Comparison of ENCODE assay signal across 26 cellular contexts in the genomic region with DNA sequence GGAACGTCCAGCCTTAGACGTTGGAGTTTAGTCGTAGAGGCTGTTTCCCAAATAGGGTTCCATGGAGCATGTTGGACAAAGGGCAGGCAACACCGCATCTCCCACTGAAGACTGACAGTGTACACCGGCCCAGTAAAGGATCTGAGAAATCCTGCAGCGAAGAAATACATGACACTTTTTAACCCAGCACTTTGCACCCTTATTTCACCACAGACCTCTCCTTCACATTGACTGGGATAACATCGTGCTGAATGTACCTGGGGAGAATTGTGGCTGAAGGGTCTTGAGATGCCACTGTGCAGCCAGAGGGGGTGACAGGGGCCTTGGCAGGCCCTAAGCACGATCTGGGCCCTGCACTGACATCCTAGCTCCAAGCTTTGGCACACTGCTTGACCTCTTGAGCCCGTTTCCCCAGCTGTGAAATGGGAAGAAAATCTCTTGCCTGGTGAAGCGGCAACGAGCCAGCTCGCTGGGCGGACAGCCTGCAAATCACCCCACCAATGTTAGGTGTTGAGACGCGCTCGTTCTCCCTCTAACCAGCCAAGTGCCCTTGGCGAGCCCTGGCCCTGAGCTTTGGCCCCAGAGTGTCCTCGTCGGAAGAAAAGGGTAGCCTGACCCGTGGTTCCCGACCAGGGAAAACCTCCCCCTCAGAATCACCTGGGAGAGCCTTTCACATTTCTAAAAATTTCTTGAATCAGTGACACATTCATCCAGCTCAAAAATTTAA. TPM values are rescaled to one million over a fixed set of nuclear protein-coding genes. Genes with fewer than 3 reads are reported as not detected.
DNase-seq lines count a peak whose midpoint lies in the region; ATAC-seq and TF ChIP-seq lines count a peak whose summit lies in the region.
"Had no signal": no experiment of that assay in that cellular context is flagged by ENCODE, and none has a peak within 500 bp of the region (broad histone marks: within the 10 kb centered on the region; RNA-seq: fewer than 3 reads in every experiment).

No MANE protein-coding gene starts in this region.

- H3K4me3 ChIP-seq in CD8-positive, alpha-beta T cell (ENCODE audit: low read depth, low read length), result no peak overlapping the region
- no peak overlapping the region for H3K4me3 ChIP-seq in BE2C (ENCODE audit: low read depth, low read length)
- H3K4me3 ChIP-seq: breast epithelium, colonic mucosa, esophagus muscularis mucosa, Peyer's patch, SJCRH30, smooth muscle cell, testis had no signal

- peaks cover 75% of the 10 kb centered on the region for H3K4me1 ChIP-seq in CD8-positive, alpha-beta T cell (ENCODE audit: insufficient read depth, low read length)
- H3K4me1 ChIP-seq in BE2C, result peaks cover 4% of the 10 kb centered on the region; the same call in 1 of the 2 replicates
- H3K4me1 ChIP-seq: breast epithelium, colonic mucosa had no signal

- no peaks in the 10 kb centered on the region for H3K9me3 ChIP-seq in CD8-positive, alpha-beta T cell (ENCODE audit: low read length)
- H3K9me3 ChIP-seq in BE2C, result no peaks in the 10 kb centered on the region
- H3K9me3 ChIP-seq: breast epithelium, colonic mucosa, esophagus muscularis mucosa, Peyer's patch, SJCRH30, testis had no signal

- no peaks in the 10 kb centered on the region for H3K9me3 Mint-ChIP-seq in activated CD4-positive, alpha-beta T cell treated with anti-CD3 and anti-CD28 coated beads, Interleukin-2, amount 10 ng/mL, durations not matched to agents 7 days and 5 days
- no peaks in the 10 kb centered on the region for H3K9me3 Mint-ChIP-seq in CD8-positive, alpha-beta T cell
- peaks cover 6% of the 10 kb centered on the region for H3K9me3 Mint-ChIP-seq in activated T-helper 1 cell treated with anti-CD3 and anti-CD28 coated beads, Interleukin-12 subunit alpha, Interleukin-12 subunit beta, Interleukin-2, Interleukin-4 antibody, amounts not matched to agents 30 ng/mL and 10 ng/mL and 1 ng/mL, durations not matched to agents 14 hours and 24 hours and 36 hours
- no peaks in the 10 kb centered on the region for H3K9me3 Mint-ChIP-seq in nephron progenitor cell
- H3K9me3 Mint-ChIP-seq: endodermal cell, immature natural killer cell, memory B cell had no signal

- H3K36me3 ChIP-seq in CD8-positive, alpha-beta T cell (ENCODE audit: insufficient read depth, low read length), result peaks cover 39% of the 10 kb centered on the region
- no peaks in the 10 kb centered on the region for H3K36me3 ChIP-seq in BE2C
- H3K36me3 ChIP-seq: breast epithelium, colonic mucosa, esophagus muscularis mucosa, Peyer's patch, SJCRH30 had no signal

- intact Hi-C loops in CD8-positive, alpha-beta T cell (cut with DNase I, micrococcal nuclease), result loop anchor here in 1 of 2 experiments (5.0 kb wide), 1 partner anchor 33 kb away; no protein-coding TSS in a partner anchor
- intact Hi-C loops in activated T-helper 1 cell treated with anti-CD3 and anti-CD28 coated beads, Interleukin-12 subunit alpha, Interleukin-12 subunit beta, Interleukin-2, Interleukin-4 antibody, amounts not matched to agents 30 ng/mL and 10 ng/mL and 1 ng/mL, durations not matched to agents 14 hours and 24 hours and 36 hours (cut with micrococcal nuclease), result loop anchor here (5.0 kb wide), 1 partner anchor 203 kb away; a partner anchor contains a TSS

- H3K27me3 Mint-ChIP-seq in activated CD4-positive, alpha-beta T cell treated with anti-CD3 and anti-CD28 coated beads, Interleukin-2, amount 10 ng/mL, durations not matched to agents 7 days and 5 days, result no peaks in the 10 kb centered on the region
- no peaks in the 10 kb centered on the region for H3K27me3 Mint-ChIP-seq in CD8-positive, alpha-beta T cell (ENCODE audit: low read depth)
- H3K27me3 Mint-ChIP-seq in activated T-helper 1 cell treated with anti-CD3 and anti-CD28 coated beads, Interleukin-12 subunit alpha, Interleukin-12 subunit beta, Interleukin-2, Interleukin-4 antibody, amounts not matched to agents 30 ng/mL and 10 ng/mL and 1 ng/mL, durations not matched to agents 14 hours and 24 hours and 36 hours (ENCODE audit: insufficient read depth), result no peaks in the 10 kb centered on the region
- peaks cover 4% of the 10 kb centered on the region for H3K27me3 Mint-ChIP-seq in nephron progenitor cell (ENCODE audit: low read depth, poor library complexity)

- peaks cover 88% of the 10 kb centered on the region for H3K36me3 Mint-ChIP-seq in activated CD4-positive, alpha-beta T cell treated with anti-CD3 and anti-CD28 coated beads, Interleukin-2, amount 10 ng/mL, durations not matched to agents 7 days and 5 days (ENCODE audit: low read depth)
- H3K36me3 Mint-ChIP-seq in CD8-positive, alpha-beta T cell, result peaks cover 73% of the 10 kb centered on the region
- peaks cover 73% of the 10 kb centered on the region for H3K36me3 Mint-ChIP-seq in activated T-helper 1 cell treated with anti-CD3 and anti-CD28 coated beads, Interleukin-12 subunit alpha, Interleukin-12 subunit beta, Interleukin-2, Interleukin-4 antibody, amounts not matched to agents 30 ng/mL and 10 ng/mL and 1 ng/mL, durations not matched to agents 14 hours and 24 hours and 36 hours (ENCODE audit: low read depth)
- no peaks in the 10 kb centered on the region for H3K36me3 Mint-ChIP-seq in nephron progenitor cell (ENCODE audit: low read depth)
- H3K36me3 Mint-ChIP-seq: immature natural killer cell had no signal

- TF ChIP-seq CTCF in CD8-positive, alpha-beta T cell (IDR thresholded peaks at IDR 0.05), result no peak
- TF ChIP-seq CTCF in nephron progenitor cell (IDR thresholded peaks at IDR 0.05) (no peak), BE2C (IDR thresholded peaks at IDR 0.05; ENCODE audit: low read depth, low read length) (no peak)

- CTCF ChIA-PET in activated CD4-positive, alpha-beta T cell treated with anti-CD3 and anti-CD28 coated beads, Interleukin-2, amount 10 ng/mL, durations not matched to agents 7 days and 5 days (lab: Charles Lee), result interaction anchor here (0.9 to 6.4 kb wide), 6 partner anchors 9 to 146 kb away, joined by 3 to 25 read pairs (median 4); no protein-coding TSS in a partner anchor
- CTCF ChIA-PET in CD8-positive, alpha-beta T cell (lab: Charles Lee), result interaction anchor here (0.6 to 0.9 kb wide), 2 partner anchors 14 to 39 kb away, joined by 3 to 4 read pairs; no protein-coding TSS in a partner anchor

- in situ Hi-C loops in G401 (cut with HindIII; ENCODE audit: low sequenced_read_pairs), result no loop called here

- POLR2A ChIA-PET in activated CD4-positive, alpha-beta T cell treated with anti-CD3 and anti-CD28 coated beads, Interleukin-2, amount 10 ng/mL, durations not matched to agents 7 days and 5 days (lab: Charles Lee), result no interaction called here
- POLR2A ChIA-PET in CD8-positive, alpha-beta T cell (lab: Charles Lee), result interaction anchor here (1.1 to 1.9 kb wide), 2 partner anchors 73 to 132 kb away, joined by 3 to 5 read pairs; no protein-coding TSS in a partner anchor

- H3K27ac ChIP-seq in CD8-positive, alpha-beta T cell (ENCODE audit: low read depth, low read length), result no peak overlapping the region
- H3K27ac ChIP-seq: breast epithelium, colonic mucosa, esophagus muscularis mucosa, KMS-11, Peyer's patch, SJCRH30, testis had no signal

- no peaks in the 10 kb centered on the region for H3K27me3 ChIP-seq in CD8-positive, alpha-beta T cell (ENCODE audit: insufficient read depth, low read length)
- H3K27me3 ChIP-seq in BE2C, result no peaks in the 10 kb centered on the region
- H3K27me3 ChIP-seq: breast epithelium, colonic mucosa, esophagus muscularis mucosa, Peyer's patch, SJCRH30, testis had no signal

- peaks cover 91% of the 10 kb centered on the region for H3K4me1 Mint-ChIP-seq in activated CD4-positive, alpha-beta T cell treated with anti-CD3 and anti-CD28 coated beads, Interleukin-2, amount 10 ng/mL, durations not matched to agents 7 days and 5 days
- H3K4me1 Mint-ChIP-seq in CD8-positive, alpha-beta T cell (ENCODE audit: low read depth), result peaks cover 79% of the 10 kb centered on the region
- H3K4me1 Mint-ChIP-seq in activated T-helper 1 cell treated with anti-CD3 and anti-CD28 coated beads, Interleukin-12 subunit alpha, Interleukin-12 subunit beta, Interleukin-2, Interleukin-4 antibody, amounts not matched to agents 30 ng/mL and 10 ng/mL and 1 ng/mL, durations not matched to agents 14 hours and 24 hours and 36 hours (ENCODE audit: low read depth), result peaks cover 88% of the 10 kb centered on the region
- peaks cover 55% of the 10 kb centered on the region for H3K4me1 Mint-ChIP-seq in nephron progenitor cell

- peak overlapping the region; percentile 3 for H3K27ac Mint-ChIP-seq in activated CD4-positive, alpha-beta T cell treated with anti-CD3 and anti-CD28 coated beads, Interleukin-2, amount 10 ng/mL, durations not matched to agents 7 days and 5 days
- H3K27ac Mint-ChIP-seq in CD8-positive, alpha-beta T cell, result no peak overlapping the region
- H3K27ac Mint-ChIP-seq in activated T-helper 1 cell treated with anti-CD3 and anti-CD28 coated beads, Interleukin-12 subunit alpha, Interleukin-12 subunit beta, Interleukin-2, Interleukin-4 antibody, amounts not matched to agents 30 ng/mL and 10 ng/mL and 1 ng/mL, durations not matched to agents 14 hours and 24 hours and 36 hours, result peak overlapping the region; percentile 98
- H3K27ac Mint-ChIP-seq in nephron progenitor cell, result peak overlapping the region; percentile 83
- H3K27ac Mint-ChIP-seq: endodermal cell had no signal

- ATAC-seq in CD8-positive, alpha-beta T cell, result no peak
- no peak for ATAC-seq in GM18511 (IDR thresholded peaks at IDR 0.05; ENCODE audit: unreplicated experiment)

- H3K4me3 Mint-ChIP-seq in activated CD4-positive, alpha-beta T cell treated with anti-CD3 and anti-CD28 coated beads, Interleukin-2, amount 10 ng/mL, durations not matched to agents 7 days and 5 days, result no peak overlapping the region
- H3K4me3 Mint-ChIP-seq in CD8-positive, alpha-beta T cell, result peak overlapping the region; percentile 12
- H3K4me3 Mint-ChIP-seq in activated T-helper 1 cell treated with anti-CD3 and anti-CD28 coated beads, Interleukin-12 subunit alpha, Interleukin-12 subunit beta, Interleukin-2, Interleukin-4 antibody, amounts not matched to agents 30 ng/mL and 10 ng/mL and 1 ng/mL, durations not matched to agents 14 hours and 24 hours and 36 hours, result no peak overlapping the region
- no peak overlapping the region for H3K4me3 Mint-ChIP-seq in nephron progenitor cell
- H3K4me3 Mint-ChIP-seq: endodermal cell, immature natural killer cell, memory B cell had no signal

- DNase-seq in activated CD4-positive, alpha-beta T cell treated with anti-CD3 and anti-CD28 coated beads, Interleukin-2, amount 10 ng/mL, durations not matched to agents 7 days and 5 days, result no peak
- DNase-seq in activated CD4-positive, alpha-beta T cell treated with anti-CD3 and anti-CD28 coated beads, Interleukin-2, amount 50 U/mL, for 1 hour, result no peak
- no peak for DNase-seq in CD8-positive, alpha-beta T cell
- no peak for DNase-seq in activated T-helper 1 cell treated with anti-CD3 and anti-CD28 coated beads, Interleukin-12 subunit alpha, Interleukin-12 subunit beta, Interleukin-2, Interleukin-4 antibody, amounts not matched to agents 30 ng/mL and 10 ng/mL and 1 ng/mL, durations not matched to agents 14 hours and 24 hours and 36 hours (ENCODE audit: low spot score)
- DNase-seq in nephron progenitor cell (no peak), BE2C (no peak), G401 (ENCODE audit: low spot score) (no peak)
- DNase-seq: amniotic stem cell, Calu3, colonic mucosa, endodermal cell, foreskin melanocyte, immature natural killer cell, NCI-H69, SJCRH30, testis had no signal

RNA-seq across cellular contexts. Expression of a gene that starts 13.4 kb away (rescaled TPM):
- 100 to 1,000 TPM; 379 to 405 TPM for total RNA-seq in activated CD4-positive, alpha-beta T cell treated with anti-CD3 and anti-CD28 coated beads, Interleukin-2, amount 10 ng/mL, durations not matched to agents 7 days and 5 days
- 100 to 1,000 TPM; 318 to 324 TPM for total RNA-seq in CD8-positive, alpha-beta T cell
- total RNA-seq in activated T-helper 1 cell treated with anti-CD3 and anti-CD28 coated beads, Interleukin-12 subunit alpha, Interleukin-12 subunit beta, Interleukin-2, Interleukin-4 antibody, amounts not matched to agents 30 ng/mL and 10 ng/mL and 1 ng/mL, durations not matched to agents 14 hours and 24 hours and 36 hours, result 336 and 339 TPM in 2 replicates
- polyA plus RNA-seq in BE2C (2012; ENCODE audit: insufficient read depth, insufficient read length, low read depth), result not detected
- 0.06 TPM in 1 of 2 replicates, not detected in the other for total RNA-seq in G401 (2014; rRNA removed; shearing (Covaris generic))
- total RNA-seq: Calu3, endodermal cell, HT1080, osteocyte, smooth muscle cell had no signal
- polyA plus RNA-seq: BJ had no signal

RNA-seq across cellular contexts. Expression of a gene that starts 45.6 kb away (rescaled TPM):
- 1 to 10 TPM; 5.5 to 5.8 TPM for total RNA-seq in activated CD4-positive, alpha-beta T cell treated with anti-CD3 and anti-CD28 coated beads, Interleukin-2, amount 10 ng/mL, durations not matched to agents 7 days and 5 days
- 1 to 10 TPM; 2.1 to 2.2 TPM for total RNA-seq in CD8-positive, alpha-beta T cell
- 11.5 and 11.6 TPM in 2 replicates for total RNA-seq in activated T-helper 1 cell treated with anti-CD3 and anti-CD28 coated beads, Interleukin-12 subunit alpha, Interleukin-12 subunit beta, Interleukin-2, Interleukin-4 antibody, amounts not matched to agents 30 ng/mL and 10 ng/mL and 1 ng/mL, durations not matched to agents 14 hours and 24 hours and 36 hours
- 7.4 TPM for polyA plus RNA-seq in BE2C (2012; ENCODE audit: insufficient read depth, insufficient read length, low read depth)
- 15.5 and 16.6 TPM in 2 replicates for total RNA-seq in G401 (2014; rRNA removed; shearing (Covaris generic))

Comparison
In these comparisons a context has a peak if more than half of its experiments do, and no peak if none do; other contexts are left out.
1. RNA of a gene that starts 13.4 kb away (total RNA-seq): 379 to 405 TPM in activated CD4-positive, alpha-beta T cell treated with anti-CD3 and anti-CD28 coated beads, Interleukin-2, amount 10 ng/mL, durations not matched to agents 7 days and 5 days, 336 to 339 TPM in activated T-helper 1 cell treated with anti-CD3 and anti-CD28 coated beads, Interleukin-12 subunit alpha, Interleukin-12 subunit beta, Interleukin-2, Interleukin-4 antibody, amounts not matched to agents 30 ng/mL and 10 ng/mL and 1 ng/mL, durations not matched to agents 14 hours and 24 hours and 36 hours and 318 to 324 TPM in CD8-positive, alpha-beta T cell; 0.06 TPM in G401; every median in the first group is over 100 times any median in the second.